ENCODE assay signal across 8 cellular contexts in the genomic region with DNA sequence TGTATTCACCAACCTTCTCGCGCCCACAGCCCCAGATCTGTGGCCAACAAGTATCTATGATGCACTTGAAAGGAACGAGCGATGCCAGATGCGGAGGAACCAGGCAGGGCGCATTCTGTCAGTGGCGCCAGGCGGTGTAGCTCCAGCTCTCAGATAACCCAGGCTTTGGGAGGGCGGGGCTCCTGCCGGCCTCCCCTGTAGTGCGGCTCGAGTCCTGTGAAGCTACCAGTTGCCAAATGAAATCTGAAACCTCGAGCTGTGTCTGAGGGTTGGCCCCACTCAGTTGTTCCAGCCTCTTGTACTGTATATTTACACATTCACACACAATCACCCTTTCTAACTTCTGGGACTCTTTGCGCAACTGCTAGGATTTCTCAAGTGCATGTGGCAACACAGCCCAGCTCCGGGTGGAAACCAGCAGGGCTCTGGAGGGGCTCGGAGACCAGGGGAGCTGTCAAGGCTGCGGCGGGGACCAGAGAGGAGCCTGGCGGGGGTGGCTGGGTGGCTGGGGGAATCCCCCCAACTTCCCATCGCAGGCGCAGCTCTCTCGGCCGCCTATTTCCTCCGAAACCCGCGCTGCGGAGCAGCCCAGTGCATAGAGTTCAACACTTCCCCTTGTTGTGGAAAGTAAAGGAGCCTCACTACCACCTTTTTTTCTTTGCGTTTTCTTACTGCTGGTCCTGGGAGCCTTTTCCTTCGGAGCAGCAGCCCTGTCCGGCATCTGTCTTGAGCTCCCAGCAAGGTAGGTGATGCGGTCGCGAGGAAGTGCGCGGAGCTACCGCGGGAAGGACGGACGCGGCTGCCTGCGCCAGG. TPM values are rescaled to one million over a fixed set of nuclear protein-coding genes. Genes with fewer than 3 reads are reported as not detected.
DNase-seq lines count a peak whose midpoint lies in the region; ATAC-seq and TF ChIP-seq lines count a peak whose summit lies in the region.

A gene (plus strand): TSS at position 333 of the 813 bp plus-strand sequence.

- intact Hi-C loops in upper lobe of right lung (cut with DNase I), result no loop called here

- H3K4me3 ChIP-seq in AG09309 (ENCODE audit: control insufficient read depth, low read depth, low read length), result peak within 1 kb of the TSS; percentile 91
- H3K4me3 ChIP-seq in fibroblast of lung (replicated peaks in 1 of 4; ENCODE audit: control extremely low read depth in 1 of 4, insufficient read depth in 1 of 4, low read depth in 3 of 4, low read length in 4 of 4), result peak within 1 kb of the TSS; percentile 60 to 90 (median 79)
- peak within 1 kb of the TSS; percentile 55 to 65 for H3K4me3 ChIP-seq in muscle layer of colon (ENCODE audit: low read depth in 1 of 2, low read length in 2 of 2)
- peak within 1 kb of the TSS; percentile 60 for H3K4me3 ChIP-seq in upper lobe of right lung

- H3K9me3 ChIP-seq in fibroblast of lung (ENCODE audit: control insufficient read depth, insufficient read depth, low read depth, low read length) (no peaks in the 10 kb centered on the region), muscle layer of colon (ENCODE audit: low read length) (no peaks in the 10 kb centered on the region), upper lobe of right lung (no peaks in the 10 kb centered on the region)

- no peaks in the 10 kb centered on the region for H3K79me2 ChIP-seq in fibroblast of lung (ENCODE audit: control insufficient read depth, insufficient read depth, low read length)

- ATAC-seq in GM18858 (IDR thresholded peaks at IDR 0.05; ENCODE audit: unreplicated experiment), result peak; percentile 86
- peak; percentile 86 for ATAC-seq in HG02973 (IDR thresholded peaks at IDR 0.05; ENCODE audit: unreplicated experiment)
- peak; percentile 96 for ATAC-seq in upper lobe of right lung

- H2AFZ ChIP-seq in fibroblast of lung (ENCODE audit: low read length), result peak within 1 kb of the TSS; percentile 78

- DNase-seq in AG09309 (ENCODE audit: low read depth) (peak; percentile 92), NCI-H2029 (lab: John Stamatoyannopoulos, UW) (peak; percentile 97), UCSD-AML1 (lab: John Stamatoyannopoulos, UW; ENCODE audit: unreplicated experiment) (peak; percentile 33), fibroblast of lung (ENCODE audit: low read depth in 2 of 2) (peak; percentile 96 to 100), upper lobe of right lung (peak; percentile 91)

- H3K36me3 ChIP-seq in fibroblast of lung (ENCODE audit: control insufficient read depth, insufficient read depth, low read length), result no peaks in the 10 kb centered on the region
- H3K36me3 ChIP-seq in muscle layer of colon (ENCODE audit: insufficient read depth, low read length), result no peaks in the 10 kb centered on the region
- no peaks in the 10 kb centered on the region for H3K36me3 ChIP-seq in upper lobe of right lung

- H3K4me2 ChIP-seq in fibroblast of lung (ENCODE audit: extremely low read depth, insufficient read depth, low read length), result peak within 1 kb of the TSS; percentile 75

- H3K27me3 ChIP-seq in fibroblast of lung (ENCODE audit: control insufficient read depth, insufficient read depth, low read length) (no peaks in the 10 kb centered on the region), muscle layer of colon (ENCODE audit: control insufficient read depth in 1 of 2, insufficient read depth in 2 of 2, low read length in 2 of 2) (peaks cover 0 to 4% of the 10 kb centered on the region in 2 donors), upper lobe of right lung (no peaks in the 10 kb centered on the region)

- H3K4me1 ChIP-seq in fibroblast of lung (ENCODE audit: control insufficient read depth, extremely low read depth, insufficient read depth, low read length) (no peaks in the 10 kb centered on the region), muscle layer of colon (ENCODE audit: insufficient read depth, low read length) (no peaks in the 10 kb centered on the region), upper lobe of right lung (peaks cover 4% of the 10 kb centered on the region)

- H3K9ac ChIP-seq in fibroblast of lung (ENCODE audit: insufficient read depth, low read length) (peak within 1 kb of the TSS; percentile 60), muscle layer of colon (ENCODE audit: low read length) (no peak within 1 kb of the TSS)

- no peaks in the 10 kb centered on the region for H4K20me1 ChIP-seq in fibroblast of lung (ENCODE audit: control insufficient read depth, extremely low read depth, insufficient read depth, low read length)

- H3K27ac ChIP-seq in fibroblast of lung (ENCODE audit: insufficient read depth, low read length), result peak within 1 kb of the TSS; percentile 65
- H3K27ac ChIP-seq in muscle layer of colon (ENCODE audit: low read depth, low read length), result peak within 1 kb of the TSS; percentile 24
- H3K27ac ChIP-seq in upper lobe of right lung, result peak within 1 kb of the TSS; percentile 87

- TF ChIP-seq CTCF in AG09309 (IDR thresholded peaks at IDR 0.05; ENCODE audit: control insufficient read depth, insufficient read depth, low read depth, low read length, missing control alignments) (no peak), fibroblast of lung (conservative IDR thresholded peaks at IDR 0.05 in 1 of 2, IDR thresholded peaks at IDR 0.05 in 1 of 2; ENCODE audit: low read depth in 1 of 2, low read length in 2 of 2) (no peak), upper lobe of right lung (IDR thresholded peaks at IDR 0.05) (no peak)

RNA-seq across cellular contexts. Expression of the gene that starts here (rescaled TPM):
- total RNA-seq in fibroblast of lung (39.3 and 40.5 TPM in 2 replicates), upper lobe of right lung (29.8 TPM)
- 14.4 and 15.9 TPM in 2 replicates for polyA plus RNA-seq in fibroblast of lung
- polyA plus RNA-seq in fibroblast of lung (2012), result 7.3 and 9.3 TPM in 2 replicates
- polyA minus RNA-seq in fibroblast of lung (ENCODE audit: low replicate concordance), result 5.0 and 6.0 TPM in 2 replicates

Comparison
In these comparisons a context has a peak if more than half of its experiments do, and no peak if none do; other contexts are left out.
1. Peak in every context shown above with its lines: DNase-seq, ATAC-seq, H3K4me3 ChIP-seq and H3K27ac ChIP-seq.
2. DNase-seq: peak in every context shown above with its lines; median percentile 98 in fibroblast of lung; 97 in NCI-H2029; 92 in AG09309; 91 in upper lobe of right lung; 33 in UCSD-AML1.
3. H3K27ac ChIP-seq: peak in every context shown above with its lines; median percentile 87 in upper lobe of right lung; 65 in fibroblast of lung; 24 in muscle layer of colon.